Comparison of ENCODE assay signal across 23 cellular contexts in genomic region chr9:37792122-37792521, GRCh38.
"Had no signal": no experiment of that assay in that cellular context is flagged by ENCODE, and none has a peak within 500 bp of the region (broad histone marks: within the 10 kb centered on the region; RNA-seq: fewer than 3 reads in every experiment).

No MANE protein-coding gene starts in this region.

- H3K4me1 ChIP-seq: colonic mucosa, esophagus muscularis mucosa, esophagus squamous epithelium, gastrocnemius medialis, gastroesophageal sphincter, heart left ventricle had no signal

- ATAC-seq: effector memory CD8-positive, alpha-beta T cell; esophagus mucosa; gastrocnemius medialis; gastroesophageal sphincter; heart left ventricle; heart right ventricle had no signal

- H3K27ac ChIP-seq: colonic mucosa, coronary artery, dorsolateral prefrontal cortex, epithelial cell of prostate, esophagus muscularis mucosa, esophagus squamous epithelium, gastrocnemius medialis, gastroesophageal sphincter, heart left ventricle, heart right ventricle had no signal

- H3K4me3 ChIP-seq: colonic mucosa, coronary artery, dorsolateral prefrontal cortex, esophagus muscularis mucosa, esophagus squamous epithelium, gastrocnemius medialis, gastroesophageal sphincter, heart left ventricle, heart right ventricle had no signal

- DNase-seq: colonic mucosa; cortex of kidney; dermis blood vessel endothelial cell; dorsolateral prefrontal cortex; effector CD4-positive, alpha-beta T cell; effector CD8-positive, alpha-beta T cell; effector memory CD4-positive, alpha-beta T cell; effector memory CD8-positive, alpha-beta T cell; endodermal cell; erythroblast; esophagus squamous epithelium; foreskin fibroblast; foreskin melanocyte; gastrocnemius medialis; glutamatergic neuron; head of caudate nucleus; heart left ventricle; heart right ventricle had no signal

- H3K36me3 ChIP-seq: colonic mucosa, gastrocnemius medialis, heart left ventricle, heart right ventricle had no signal

- H3K9me3 ChIP-seq: colonic mucosa, esophagus muscularis mucosa, esophagus squamous epithelium, gastrocnemius medialis, gastroesophageal sphincter, heart left ventricle, heart right ventricle had no signal

- H3K27me3 ChIP-seq: colonic mucosa had no signal
